Comparison of ENCODE assay signal across 9 cellular contexts in genomic region chr1:89126234-89126580, GRCh38. TPM values are rescaled to one million over a fixed set of nuclear protein-coding genes. Genes with fewer than 3 reads are reported as not detected.
DNase-seq lines count a peak whose midpoint lies in the region; ATAC-seq and TF ChIP-seq lines count a peak whose summit lies in the region.
"Had no signal": no experiment of that assay in that cellular context is flagged by ENCODE, and none has a peak within 500 bp of the region (broad histone marks: within the 10 kb centered on the region; RNA-seq: fewer than 3 reads in every experiment).

No MANE protein-coding gene starts in this region.

- H3K9me3 ChIP-seq in CD4-positive, CD25-positive, alpha-beta regulatory T cell (ENCODE audit: control insufficient read depth in 2 of 2, low read length in 2 of 2): no peaks in the 10 kb centered on the region
- H3K9me3 ChIP-seq in naive thymus-derived CD4-positive, alpha-beta T cell (ENCODE audit: control insufficient read depth in 2 of 3, low read length in 3 of 3): no peaks in the 10 kb centered on the region

- H3K27ac ChIP-seq in CD4-positive, CD25-positive, alpha-beta regulatory T cell (ENCODE audit: insufficient read depth, low read length, poor library complexity, severe bottlenecking): peak overlapping the region; percentile 78
- peak overlapping the region; percentile 76 for H3K27ac ChIP-seq in naive thymus-derived CD4-positive, alpha-beta T cell (ENCODE audit: low read depth, low read length)
- no peak overlapping the region for H3K27ac ChIP-seq in RWPE1

- peaks cover 30 to 60% (median 41%) of the 10 kb centered on the region in 4 donors for H3K4me1 Mint-ChIP-seq in CD4-positive, CD25-positive, alpha-beta regulatory T cell
- H3K4me1 Mint-ChIP-seq in activated naive CD8-positive, alpha-beta T cell treated with anti-CD3 and anti-CD28 coated beads, Interleukin-2, amount 10 ng/mL, durations not matched to agents 7 days and 5 days: peaks cover 48% of the 10 kb centered on the region
- peaks cover 39 to 75% (median 63%) of the 10 kb centered on the region in 7 donors for H3K4me1 Mint-ChIP-seq in naive thymus-derived CD4-positive, alpha-beta T cell

- peaks cover 0 to 8% (median 0%) of the 10 kb centered on the region in 7 donors for H3K9me3 Mint-ChIP-seq in CD4-positive, CD25-positive, alpha-beta regulatory T cell
- peaks cover 2% of the 10 kb centered on the region for H3K9me3 Mint-ChIP-seq in activated naive CD8-positive, alpha-beta T cell treated with anti-CD3 and anti-CD28 coated beads, Interleukin-2, amount 10 ng/mL, durations not matched to agents 7 days and 5 days
- peaks cover 0 to 11% (median 0%) of the 10 kb centered on the region in 11 donors for H3K9me3 Mint-ChIP-seq in naive thymus-derived CD4-positive, alpha-beta T cell

- peaks cover 4% of the 10 kb centered on the region for H3K27me3 Mint-ChIP-seq in CD4-positive, CD25-positive, alpha-beta regulatory T cell
- no peaks in the 10 kb centered on the region for H3K27me3 Mint-ChIP-seq in activated naive CD8-positive, alpha-beta T cell treated with anti-CD3 and anti-CD28 coated beads, Interleukin-2, amount 10 ng/mL, durations not matched to agents 7 days and 5 days
- peaks cover 0 to 2% (median 0%) of the 10 kb centered on the region in 5 donors for H3K27me3 Mint-ChIP-seq in naive thymus-derived CD4-positive, alpha-beta T cell

- CTCF ChIA-PET in naive thymus-derived CD4-positive, alpha-beta T cell (lab: Charles Lee): interaction anchor here (0.9 to 3.4 kb wide), 6 partner anchors 8 to 232 kb away, joined by 3 to 14 read pairs (median 4); partner anchors contain the start of gene GBP5
- CTCF ChIA-PET in RWPE1 (lab: Yijun Ruan, JAX): no interaction called here

- peaks cover 44% of the 10 kb centered on the region for H3K4me1 ChIP-seq in CD4-positive, CD25-positive, alpha-beta regulatory T cell (ENCODE audit: control insufficient read depth, insufficient read depth, low read length, poor library complexity, severe bottlenecking)
- H3K4me1 ChIP-seq in naive thymus-derived CD4-positive, alpha-beta T cell (ENCODE audit: control insufficient read depth in 2 of 2, insufficient read depth in 2 of 2, low read length in 2 of 2): peaks cover 30 to 32% of the 10 kb centered on the region in 2 donors

- H3K4me3 Mint-ChIP-seq in CD4-positive, CD25-positive, alpha-beta regulatory T cell: peak overlapping the region; percentile 94 to 100 (median 100)
- peak overlapping the region; percentile 100 for H3K4me3 Mint-ChIP-seq in activated naive CD8-positive, alpha-beta T cell treated with anti-CD3 and anti-CD28 coated beads, Interleukin-2, amount 10 ng/mL, durations not matched to agents 7 days and 5 days
- peak overlapping the region; percentile 88 to 100 (median 98) for H3K4me3 Mint-ChIP-seq in naive thymus-derived CD4-positive, alpha-beta T cell

- POLR2A ChIA-PET in activated naive CD8-positive, alpha-beta T cell treated with anti-CD3 and anti-CD28 coated beads, Interleukin-2, amount 10 ng/mL, durations not matched to agents 7 days and 5 days (lab: Charles Lee): interaction anchor here (0.8 to 5.6 kb wide), 15 partner anchors 10 to 284 kb away, joined by 3 to 109 read pairs (median 11); partner anchors contain the start of genes GBP1, GBP3, GBP4 and GBP5
- POLR2A ChIA-PET in naive thymus-derived CD4-positive, alpha-beta T cell (lab: Charles Lee): interaction anchor here (0.5 to 3.5 kb wide), 23 partner anchors 8 to 785 kb away, joined by 3 to 42 read pairs (median 5); partner anchors contain the start of genes GBP1, GBP3, GBP4 and GBP5
- POLR2A ChIA-PET in RWPE1 (lab: Yijun Ruan, JAX; ENCODE audit: low non-redundant PET): no interaction called here

- intact Hi-C loops in naive thymus-derived CD4-positive, alpha-beta T cell (cut with micrococcal nuclease): loop anchor here (1.0 to 2.0 kb wide), 11 partner anchors 13 to 443 kb away; partner anchors contain the start of genes GBP1 (in 1 of the 2), GBP4 (in 1 of the 2) and LRRC8B (in 1 of the 2)
- intact Hi-C loops in posterior cingulate gyrus (cut with DNase I): no loop called here

- peak overlapping the region; percentile 96 to 100 (median 99) for H3K27ac Mint-ChIP-seq in CD4-positive, CD25-positive, alpha-beta regulatory T cell
- peak overlapping the region; percentile 98 for H3K27ac Mint-ChIP-seq in activated naive CD8-positive, alpha-beta T cell treated with anti-CD3 and anti-CD28 coated beads, Interleukin-2, amount 10 ng/mL, durations not matched to agents 7 days and 5 days
- peak overlapping the region; percentile 94 to 100 (median 99) for H3K27ac Mint-ChIP-seq in naive thymus-derived CD4-positive, alpha-beta T cell

- no peak for TF ChIP-seq CTCF in RWPE1 (conservative IDR thresholded peaks at IDR 0.05; ENCODE audit: low read depth)

- no peak for DNase-seq in CD4-positive, CD25-positive, alpha-beta regulatory T cell
- no peak for DNase-seq in activated naive CD8-positive, alpha-beta T cell treated with anti-CD3 and anti-CD28 coated beads, Interleukin-2, amount 10 ng/mL, durations not matched to agents 7 days and 5 days
- DNase-seq in naive thymus-derived CD4-positive, alpha-beta T cell: no peak
- no peak for DNase-seq in A172 (ENCODE audit: low spot score)
- no peak for DNase-seq in posterior cingulate gyrus
- no peak for DNase-seq in RWPE1 (ENCODE audit: low spot score)
- DNase-seq: T-helper 9 cell had no signal

- peak; percentile 6 to 12 for ATAC-seq in CD4-positive, CD25-positive, alpha-beta regulatory T cell (ENCODE audit: low read depth in 2 of 2)
- ATAC-seq in GM21576 (IDR thresholded peaks at IDR 0.05; ENCODE audit: unreplicated experiment): peak; percentile 20
- ATAC-seq in activated naive CD8-positive, alpha-beta T cell treated with anti-CD3 and anti-CD28 coated beads, Interleukin-2, amount 10 ng/mL, durations not matched to agents 7 days and 5 days (ENCODE audit: low read depth): no peak
- no peak for ATAC-seq in naive thymus-derived CD4-positive, alpha-beta T cell
- no peak for ATAC-seq in GM19467 (IDR thresholded peaks at IDR 0.05; ENCODE audit: unreplicated experiment)

- peaks cover 18% of the 10 kb centered on the region for H3K36me3 ChIP-seq in CD4-positive, CD25-positive, alpha-beta regulatory T cell (ENCODE audit: control insufficient read depth, insufficient read depth, low read length)
- H3K36me3 ChIP-seq in naive thymus-derived CD4-positive, alpha-beta T cell (ENCODE audit: control insufficient read depth in 2 of 3, insufficient read depth in 3 of 3, low read length in 3 of 3): peaks cover 0 to 5% (median 4%) of the 10 kb centered on the region in 3 experiments

- H3K36me3 Mint-ChIP-seq in CD4-positive, CD25-positive, alpha-beta regulatory T cell: peaks cover 23% of the 10 kb centered on the region
- peaks cover 24% of the 10 kb centered on the region for H3K36me3 Mint-ChIP-seq in activated naive CD8-positive, alpha-beta T cell treated with anti-CD3 and anti-CD28 coated beads, Interleukin-2, amount 10 ng/mL, durations not matched to agents 7 days and 5 days
- peaks cover 0 to 49% (median 11%) of the 10 kb centered on the region in 5 donors for H3K36me3 Mint-ChIP-seq in naive thymus-derived CD4-positive, alpha-beta T cell

- no peaks in the 10 kb centered on the region for H3K27me3 ChIP-seq in CD4-positive, CD25-positive, alpha-beta regulatory T cell (ENCODE audit: control insufficient read depth, insufficient read depth, low read length)
- H3K27me3 ChIP-seq in naive thymus-derived CD4-positive, alpha-beta T cell (ENCODE audit: control insufficient read depth in 2 of 2, insufficient read depth in 2 of 2, low read length in 2 of 2): no peaks in the 10 kb centered on the region

- H3K4me3 ChIP-seq in CD4-positive, CD25-positive, alpha-beta regulatory T cell (ENCODE audit: low read depth, low read length): peak overlapping the region; percentile 100
- peak overlapping the region; percentile 84 for H3K4me3 ChIP-seq in naive thymus-derived CD4-positive, alpha-beta T cell (ENCODE audit: low read length)

RNA-seq across cellular contexts. Expression of gene GBP2, which starts 0.3 kb away (rescaled TPM):
- total RNA-seq in CD4-positive, CD25-positive, alpha-beta regulatory T cell: 233 TPM
- polyA plus RNA-seq in CD4-positive, CD25-positive, alpha-beta regulatory T cell: 100 to 1,000 TPM; 189 to 250 (median 234) TPM
- total RNA-seq in activated naive CD8-positive, alpha-beta T cell treated with anti-CD3 and anti-CD28 coated beads, Interleukin-2, amount 10 ng/mL, durations not matched to agents 7 days and 5 days: 100 to 1,000 TPM; 170 to 179 TPM
- 100 to 1,000 TPM in 3 of 5 experiments, 10 to 100 TPM in 2; 74.0 to 200 (median 185) TPM for total RNA-seq in naive thymus-derived CD4-positive, alpha-beta T cell
- polyA plus RNA-seq in naive thymus-derived CD4-positive, alpha-beta T cell: 100 to 1,000 TPM in 1 of 2 donors, 10 to 100 TPM in 1; 73.8 to 104 TPM
- 7.8 and 10.3 TPM in 2 replicates for total RNA-seq in A172 (2014; rRNA removed; shearing (Covaris generic))

RNA-seq across cellular contexts. Expression of gene GBP7, which starts 49.6 kb away (rescaled TPM):
- total RNA-seq in CD4-positive, CD25-positive, alpha-beta regulatory T cell: 0.20 TPM
- polyA plus RNA-seq in CD4-positive, CD25-positive, alpha-beta regulatory T cell: under 1 TPM in 1 of 4 donors, not detected in 3; 0.11 TPM
- under 1 TPM; 0.11 to 0.28 TPM for total RNA-seq in activated naive CD8-positive, alpha-beta T cell treated with anti-CD3 and anti-CD28 coated beads, Interleukin-2, amount 10 ng/mL, durations not matched to agents 7 days and 5 days
- under 1 TPM in 2 of 5 experiments, not detected in 3; 0.13 to 0.19 TPM for total RNA-seq in naive thymus-derived CD4-positive, alpha-beta T cell
- not detected for polyA plus RNA-seq in naive thymus-derived CD4-positive, alpha-beta T cell
- not detected in 2 replicates for total RNA-seq in A172 (2014; rRNA removed; shearing (Covaris generic))

Comparison
In these comparisons a context has a peak if more than half of its experiments do, and no peak if none do; other contexts are left out.
1. ATAC-seq: peak in CD4-positive, CD25-positive, alpha-beta regulatory T cell (2 of 2) and GM21576 (single experiment); none in activated naive CD8-positive, alpha-beta T cell treated with anti-CD3 and anti-CD28 coated beads, Interleukin-2, amount 10 ng/mL, durations not matched to agents 7 days and 5 days (single experiment), naive thymus-derived CD4-positive, alpha-beta T cell (single experiment) and GM19467 (single experiment).
2. Peak in every context shown above with its lines, with median percentiles within 50 percentile points of each other: H3K27ac Mint-ChIP-seq and H3K4me3 Mint-ChIP-seq.